ENCODE assay signal across 8 cellular contexts in the genomic region with DNA sequence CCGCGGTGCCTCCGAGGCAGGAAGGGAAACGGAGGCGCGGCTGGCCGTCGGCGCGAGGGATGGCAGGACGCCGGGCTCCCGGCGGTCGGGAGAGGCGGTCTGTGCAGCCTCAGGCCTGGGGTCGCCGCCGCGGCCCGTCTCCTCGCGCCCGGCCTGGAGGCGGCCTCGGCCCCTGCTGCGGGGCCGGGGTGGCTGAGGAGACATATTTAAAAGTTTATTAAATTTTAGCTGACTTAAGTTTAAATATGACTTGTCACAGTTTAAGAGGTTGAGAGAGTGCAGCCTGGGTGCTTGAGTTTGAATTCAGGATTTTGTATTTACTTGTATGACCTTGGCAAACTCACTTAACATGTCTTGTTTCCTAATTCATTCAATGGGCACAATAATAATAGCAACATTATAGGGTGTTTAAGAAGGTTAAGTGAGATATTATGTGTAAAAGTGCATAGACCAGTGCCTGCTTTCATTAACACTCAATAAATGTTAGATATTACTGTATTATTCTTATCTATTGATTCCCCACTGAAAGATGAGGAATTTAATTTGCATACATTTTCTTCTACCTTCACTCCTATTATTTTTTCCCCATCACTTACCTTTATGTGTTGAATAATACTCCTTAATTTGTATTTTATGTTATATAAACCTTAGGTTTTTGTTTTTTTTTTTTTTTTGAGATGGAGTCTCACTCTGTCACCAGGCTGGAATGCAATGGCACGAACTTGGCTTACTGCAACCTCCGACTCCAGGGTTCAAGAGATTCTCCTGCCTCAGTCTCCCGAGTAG. TPM values are rescaled to one million over a fixed set of nuclear protein-coding genes. Genes with fewer than 3 reads are reported as not detected.
A peak's percentile ranks its signal among the peaks of the same experiment; 100 is the strongest.
DNase-seq lines count a peak whose midpoint lies in the region; ATAC-seq and TF ChIP-seq lines count a peak whose summit lies in the region.

No MANE protein-coding gene starts in this region.

- no peak for TF ChIP-seq CTCF in tibial artery (IDR thresholded peaks at IDR 0.05)

- H3K4me1 ChIP-seq in tibial artery: peaks cover 0 to 15% (median 12%) of the 10 kb centered on the region in 4 donors

- ATAC-seq in HG03103 (IDR thresholded peaks at IDR 0.05; ENCODE audit: low read depth, unreplicated experiment): peak; percentile 23

- H3K27ac Mint-ChIP-seq in activated naive CD8-positive, alpha-beta T cell: peak overlapping the region; percentile 58
- H3K27ac Mint-ChIP-seq in immature natural killer cell: peak overlapping the region; percentile 46 to 86 (median 74)

- H3K9me3 Mint-ChIP-seq in activated naive CD8-positive, alpha-beta T cell (ENCODE audit: low read depth): no peaks in the 10 kb centered on the region
- H3K9me3 Mint-ChIP-seq in immature natural killer cell: no peaks in the 10 kb centered on the region

- H3K4me3 ChIP-seq in tibial artery: peak overlapping the region; percentile 87 to 88

- H3K27me3 Mint-ChIP-seq in activated naive CD8-positive, alpha-beta T cell: no peaks in the 10 kb centered on the region
- H3K27me3 Mint-ChIP-seq in immature natural killer cell (ENCODE audit: low read depth in 3 of 3): peaks cover 4 to 8% (median 6%) of the 10 kb centered on the region in 3 donors

- H3K27ac ChIP-seq in tibial artery: peak overlapping the region; percentile 88 to 89

- intact Hi-C loops in tibial artery (cut with DNase I; ENCODE audit: low total_unique reads): no loop called here

- H3K4me1 Mint-ChIP-seq in activated naive CD8-positive, alpha-beta T cell (ENCODE audit: low read depth): peaks cover 32% of the 10 kb centered on the region
- H3K4me1 Mint-ChIP-seq in immature natural killer cell: peaks cover 15 to 32% of the 10 kb centered on the region in 2 donors

- peak overlapping the region; percentile 88 for H3K4me3 Mint-ChIP-seq in activated naive CD8-positive, alpha-beta T cell
- H3K4me3 Mint-ChIP-seq in immature natural killer cell: peak overlapping the region; percentile 94 to 98 (median 98)

- peak; percentile 40 for DNase-seq in NCI-H82 (lab: John Stamatoyannopoulos, UW)
- DNase-seq in NCI-H82 treated with DMSO at 0.1 percent for 48 hours (lab: John Stamatoyannopoulos, UW; ENCODE audit: unreplicated experiment): no peak
- DNase-seq in immature natural killer cell: no peak
- DNase-seq in tibial artery: no peak
- no peak for DNase-seq in kidney glomerular epithelial cell (lab: John Stamatoyannopoulos, UW)
- no peak for DNase-seq in amniotic stem cell (lab: John Stamatoyannopoulos, UW)

- H3K36me3 Mint-ChIP-seq in activated naive CD8-positive, alpha-beta T cell: no peaks in the 10 kb centered on the region
- H3K36me3 Mint-ChIP-seq in immature natural killer cell: no peaks in the 10 kb centered on the region

- no peaks in the 10 kb centered on the region for H3K36me3 ChIP-seq in tibial artery

- no peaks in the 10 kb centered on the region for H3K9me3 ChIP-seq in tibial artery

- H3K27me3 ChIP-seq in tibial artery: no peaks in the 10 kb centered on the region

RNA-seq across cellular contexts. Expression of a gene that starts 0.7 kb away (rescaled TPM):
- polyA plus RNA-seq in immature natural killer cell: 10 to 100 TPM in 2 of 3 donors, 1 to 10 TPM in 1; 2.8 to 29.8 (median 28.7) TPM

RNA-seq across cellular contexts. Expression of a gene that starts 27.8 kb away (rescaled TPM):
- polyA plus RNA-seq in immature natural killer cell: 10 to 100 TPM; 70.1 to 95.7 (median 84.0) TPM
